1 cellular context compared by ENCODE assay signal in genomic region chr15:41780266-41780665, GRCh38.
TF ChIP-seq lines count a peak whose summit lies in the region.

No MANE protein-coding gene starts in this region.

TF ChIP-seq in endothelial cell of umbilical vein, 7 proteins besides CTCF, POLR2A, EP300 and RAD21:
- TF ChIP-seq JUN (IDR thresholded peaks at IDR 0.05; ENCODE audit: borderline replicate concordance, insufficient read depth, insufficient read length, low read depth) (no peak), EZH2 (IDR thresholded peaks at IDR 0.05; ENCODE audit: borderline replicate concordance, low read depth, low read length, severe bottlenecking) (no peak), MYC (IDR thresholded peaks at IDR 0.05; ENCODE audit: low read depth, low read length) (no peak), FOS (IDR thresholded peaks at IDR 0.05; ENCODE audit: borderline replicate concordance, insufficient read depth, low read length) (no peak), MAX (IDR thresholded peaks at IDR 0.05; ENCODE audit: insufficient read depth, insufficient read length) (no peak), GATA2 (IDR thresholded peaks at IDR 0.05; ENCODE audit: insufficient read depth, insufficient read length, low read depth, low read length) (no peak), POLR2AphosphoS5 (IDR thresholded peaks at IDR 0.05; ENCODE audit: insufficient read depth, low read depth, low read length) (no peak)
